In genomic region chr1:173701299-173701698, GRCh38 we compare ENCODE assay signal across 1 cellular context. TPM values are rescaled to one million over a fixed set of nuclear protein-coding genes. Genes with fewer than 3 reads are reported as not detected.
"Had no signal": no experiment of that assay in that cellular context is flagged by ENCODE, and none has a peak within 500 bp of the region (broad histone marks: within the 10 kb centered on the region; RNA-seq: fewer than 3 reads in every experiment).

No MANE protein-coding gene starts in this region.

RNA-seq across cellular contexts. Expression of gene ANKRD45, which starts 31.6 kb away (rescaled TPM):
- total RNA-seq: GM12878 had no signal
